In genomic region chr10:26780106-26780792, GRCh38 we compare ENCODE assay signal across 11 cellular contexts.
DNase-seq lines count a peak whose midpoint lies in the region; ATAC-seq and TF ChIP-seq lines count a peak whose summit lies in the region.
"Had no signal": no experiment of that assay in that cellular context is flagged by ENCODE, and none has a peak within 500 bp of the region (broad histone marks: within the 10 kb centered on the region; RNA-seq: fewer than 3 reads in every experiment).

No MANE protein-coding gene starts in this region.

- intact Hi-C loops in Caco-2 (cut with micrococcal nuclease; ENCODE audit: unreplicated experiment), result no loop called here

- peaks cover 60% of the 10 kb centered on the region for H3K4me1 Mint-ChIP-seq in Caco-2 (ENCODE audit: low read depth, unreplicated experiment)
- H3K4me1 Mint-ChIP-seq in nephron progenitor cell, result no peaks in the 10 kb centered on the region

- POLR2A ChIA-PET in Caco-2 (lab: Charles Lee), result no interaction called here

- H3K27me3 ChIP-seq in Caco-2 (replicated peaks; ENCODE audit: control insufficient read depth, insufficient read depth, low read length) (no peaks in the 10 kb centered on the region), OCI-LY1 (ENCODE audit: insufficient read depth, low read length) (no peaks in the 10 kb centered on the region)

- no peak overlapping the region for H2AFZ ChIP-seq in OCI-LY1 (ENCODE audit: low read length)

- H3K9me3 ChIP-seq in Caco-2 (no peaks in the 10 kb centered on the region), OCI-LY1 (ENCODE audit: low read length) (no peaks in the 10 kb centered on the region)
- H3K9me3 ChIP-seq: psoas muscle had no signal

- CTCF ChIA-PET in Caco-2 (lab: Charles Lee), result interaction anchor here (0.9 to 1.1 kb wide), 2 partner anchors 54 to 81 kb away, joined by 3 to 4 read pairs; partner anchors contain the start of gene ABI1

- H3K9me2 ChIP-seq in OCI-LY1 (ENCODE audit: low read depth, low read length), result no peaks in the 10 kb centered on the region

- TF ChIP-seq CTCF in Caco-2 (IDR thresholded peaks at IDR 0.05; ENCODE audit: insufficient read depth in 1 of 2, low read depth in 1 of 2, low read length in 1 of 2, severe bottlenecking in 1 of 2, unreplicated experiment in 1 of 2) (no peak), OCI-LY1 (IDR thresholded peaks at IDR 0.05; ENCODE audit: low read length) (no peak), nephron progenitor cell (IDR thresholded peaks at IDR 0.05) (no peak)

- H3K27me3 Mint-ChIP-seq in Caco-2 (ENCODE audit: insufficient read depth, unreplicated experiment), result no peaks in the 10 kb centered on the region
- H3K27me3 Mint-ChIP-seq in nephron progenitor cell (ENCODE audit: low read depth, poor library complexity), result no peaks in the 10 kb centered on the region

- H3K4me3 Mint-ChIP-seq in Caco-2 (ENCODE audit: unreplicated experiment) (peak overlapping the region; percentile 18), nephron progenitor cell (no peak overlapping the region)

- ATAC-seq in GM21576 (IDR thresholded peaks at IDR 0.05; ENCODE audit: unreplicated experiment), result peak; percentile 42

- DNase-seq in Caco-2 (no peak), islet precursor cell (peak; percentile 64), NCI-H1105 treated with DMSO at 0.1 percent for 48 hours (lab: John Stamatoyannopoulos, UW) (no peak), NCI-H226 (no peak), nephron progenitor cell (no peak), DMS 273 treated with DMSO at 0.1 percent for 48 hours (lab: John Stamatoyannopoulos, UW) (no peak)
- DNase-seq: MM.1S, psoas muscle, WERI-Rb-1 had no signal

- H3K9me3 Mint-ChIP-seq in Caco-2 (ENCODE audit: unreplicated experiment), result no peaks in the 10 kb centered on the region
- H3K9me3 Mint-ChIP-seq in nephron progenitor cell, result no peaks in the 10 kb centered on the region

- no peaks in the 10 kb centered on the region for H3F3A ChIP-seq in OCI-LY1 (ENCODE audit: insufficient read depth, low read length)

- no TSS peak for BruUV-seq in Caco-2 (replicated peaks; lab: Mats Ljungman, UMichigan)

- H3K4me1 ChIP-seq in Caco-2 (peaks cover 54% of the 10 kb centered on the region), OCI-LY1 (ENCODE audit: insufficient read depth, low read length, severe bottlenecking) (peaks cover 71% of the 10 kb centered on the region)

- peak overlapping the region; percentile 58; the same call in 1 of the 2 replicates for H3K4me2 ChIP-seq in OCI-LY1 (ENCODE audit: low read length)

- H3K4me3 ChIP-seq in Caco-2 (ENCODE audit: low read depth, low read length) (no peak overlapping the region), OCI-LY1 (ENCODE audit: low read depth, low read length, poor library complexity, severe bottlenecking) (no peak overlapping the region)
- H3K4me3 ChIP-seq: psoas muscle had no signal

- peaks cover 99% of the 10 kb centered on the region for H3K79me2 ChIP-seq in OCI-LY1 (ENCODE audit: insufficient read depth, low read length)

- no peaks in the 10 kb centered on the region for H4K20me1 ChIP-seq in OCI-LY1 (ENCODE audit: insufficient read depth, low read length)

- H3K27ac ChIP-seq in OCI-LY1 (ENCODE audit: low read depth, low read length, poor library complexity, severe bottlenecking), result peak overlapping the region; percentile 57
- H3K27ac ChIP-seq: psoas muscle, WERI-Rb-1 had no signal

- peaks cover 2% of the 10 kb centered on the region for H3K36me3 Mint-ChIP-seq in Caco-2 (ENCODE audit: insufficient read depth, unreplicated experiment)
- H3K36me3 Mint-ChIP-seq in nephron progenitor cell (ENCODE audit: low read depth), result no peaks in the 10 kb centered on the region

- no peaks in the 10 kb centered on the region for H3K36me3 ChIP-seq in Caco-2 (ENCODE audit: control insufficient read depth, insufficient read depth, low read length)
- H3K36me3 ChIP-seq in OCI-LY1 (ENCODE audit: insufficient read depth, low read length), result peaks cover 25% of the 10 kb centered on the region
- H3K36me3 ChIP-seq: WERI-Rb-1 had no signal

- H3K27ac Mint-ChIP-seq in Caco-2 (ENCODE audit: unreplicated experiment), result peak overlapping the region; percentile 21
- H3K27ac Mint-ChIP-seq in nephron progenitor cell, result no peak overlapping the region

- no peak overlapping the region; the same call in 1 of the 2 replicates for H3K9ac ChIP-seq in OCI-LY1 (ENCODE audit: low read length)
